Comparison of ENCODE assay signal across 33 cellular contexts in genomic region chr13:45713721-45714120, GRCh38. TPM values are rescaled to one million over a fixed set of nuclear protein-coding genes. Genes with fewer than 3 reads are reported as not detected.
"Had no signal": no experiment of that assay in that cellular context is flagged by ENCODE, and none has a peak within 500 bp of the region (broad histone marks: within the 10 kb centered on the region; RNA-seq: fewer than 3 reads in every experiment).

No MANE protein-coding gene starts in this region.

- H3K36me3 Mint-ChIP-seq: activated CD4-positive, alpha-beta memory T cell treated with anti-CD3 and anti-CD28 coated beads for 36 hours; activated naive CD4-positive, alpha-beta T cell treated with anti-CD3 and anti-CD28 coated beads, Interleukin-2, amount 50 U/mL, for 72 hours; brain had no signal

- H3K27ac Mint-ChIP-seq: activated CD4-positive, alpha-beta memory T cell treated with anti-CD3 and anti-CD28 coated beads for 36 hours; activated CD4-positive, alpha-beta T cell treated with anti-CD3 and anti-CD28 coated beads for 36 hours; activated naive CD4-positive, alpha-beta T cell treated with anti-CD3 and anti-CD28 coated beads for 36 hours; activated T-helper 1 cell treated with anti-CD3 and anti-CD28 coated beads, Interleukin-12 subunit alpha, Interleukin-12 subunit beta, Interleukin-2, Interleukin-4 antibody, amounts not matched to agents 30 ng/mL and 10 ng/mL and 1 ng/mL, durations not matched to agents 14 hours and 24 hours and 36 hours; brain; T-helper 1 cell treated with Interleukin-12 subunit alpha and Interleukin-12 subunit beta and Interleukin-4 antibody, amounts not matched to agents 30 μg/mL and 1 μg/mL, for 36 hours; T-helper 2 cell treated with Interferon-gamma antibody and Interleukin-4, amounts not matched to agents 5 μg/mL and 100 μg/mL, for 36 hours had no signal

- DNase-seq: activated CD4-positive, alpha-beta memory T cell treated with anti-CD3 and anti-CD28 coated beads for 36 hours; activated CD4-positive, alpha-beta T cell treated with anti-CD3 and anti-CD28 coated beads for 36 hours; activated CD4-positive, alpha-beta T cell treated with anti-CD3 and anti-CD28 coated beads, Interleukin-2, amount 50 U/mL, for 1 hour; activated CD8-positive, alpha-beta memory T cell treated with anti-CD3 and anti-CD28 coated beads, Interleukin-2, amount 50 U/mL, for 4 hours; activated gamma-delta T cell treated with Interleukin-2 at 50 U/mL for 16 hours; activated naive CD4-positive, alpha-beta T cell treated with anti-CD3 and anti-CD28 coated beads for 36 hours; activated T-cell treated with anti-CD3 and anti-CD28 coated beads for 4 hours; activated T-cell treated with anti-CD3 and anti-CD28 coated beads, Interleukin-2, amount 50 U/mL, for 4 hours; adrenal gland; caudate nucleus; Kasumi-1; KG1; MG63; NCI-H1048; NCI-H1105 treated with DMSO at 0.1 percent for 48 hours; NCI-H1436; NCI-H1694; NCI-H1930; NCI-H2081 treated with DMSO at 0.1 percent for 48 hours; NCI-H345; NCI-H524 treated with DMSO at 0.1 percent for 48 hours; SHP77; SJCRH30 had no signal

- H3K9me3 ChIP-seq: adrenal gland, MG63, SJCRH30 had no signal

- H3K4me1 ChIP-seq: adrenal gland, SJCRH30 had no signal

- H3K4me3 Mint-ChIP-seq: activated CD4-positive, alpha-beta memory T cell treated with anti-CD3 and anti-CD28 coated beads for 36 hours; activated CD4-positive, alpha-beta T cell treated with anti-CD3 and anti-CD28 coated beads for 36 hours; activated naive CD4-positive, alpha-beta T cell treated with anti-CD3 and anti-CD28 coated beads for 36 hours; activated T-cell treated with anti-CD3 and anti-CD28 coated beads, Interleukin-2, amount 50 U/mL, for 4 hours; activated T-helper 1 cell treated with anti-CD3 and anti-CD28 coated beads, Interleukin-12 subunit alpha, Interleukin-12 subunit beta, Interleukin-2, Interleukin-4 antibody, amounts not matched to agents 30 ng/mL and 10 ng/mL and 1 ng/mL, durations not matched to agents 14 hours and 24 hours and 36 hours; brain; T-helper 1 cell treated with Interleukin-12 subunit alpha and Interleukin-12 subunit beta and Interleukin-4 antibody, amounts not matched to agents 30 μg/mL and 1 μg/mL, for 36 hours; T-helper 2 cell treated with Interferon-gamma antibody and Interleukin-4, amounts not matched to agents 5 μg/mL and 100 μg/mL, for 36 hours had no signal

- H3K4me1 Mint-ChIP-seq: activated CD4-positive, alpha-beta T cell treated with anti-CD3 and anti-CD28 coated beads for 36 hours had no signal

- H3K27me3 ChIP-seq: adrenal gland, MG63, SJCRH30 had no signal

- H3K9me3 Mint-ChIP-seq: activated CD4-positive, alpha-beta memory T cell treated with anti-CD3 and anti-CD28 coated beads for 36 hours; activated naive CD4-positive, alpha-beta T cell treated with anti-CD3 and anti-CD28 coated beads for 36 hours; activated naive CD4-positive, alpha-beta T cell treated with anti-CD3 and anti-CD28 coated beads, Interleukin-2, amount 50 U/mL, for 72 hours; activated T-cell treated with anti-CD3 and anti-CD28 coated beads, Interleukin-2, amount 50 U/mL, for 4 hours; activated T-helper 1 cell treated with anti-CD3 and anti-CD28 coated beads, Interleukin-12 subunit alpha, Interleukin-12 subunit beta, Interleukin-2, Interleukin-4 antibody, amounts not matched to agents 30 ng/mL and 10 ng/mL and 1 ng/mL, durations not matched to agents 14 hours and 24 hours and 36 hours; T-helper 1 cell treated with Interleukin-12 subunit alpha and Interleukin-12 subunit beta and Interleukin-4 antibody, amounts not matched to agents 30 μg/mL and 1 μg/mL, for 36 hours; T-helper 2 cell treated with Interferon-gamma antibody and Interleukin-4, amounts not matched to agents 5 μg/mL and 100 μg/mL, for 36 hours had no signal

- H3K4me3 ChIP-seq: adrenal gland, MG63, SJCRH30, SK-N-MC had no signal

- H3K27ac ChIP-seq: adrenal gland, SJCRH30, SK-N-MC had no signal

- H3K27me3 Mint-ChIP-seq: activated CD4-positive, alpha-beta T cell treated with anti-CD3 and anti-CD28 coated beads for 36 hours had no signal

- ATAC-seq: activated CD4-positive, alpha-beta T cell treated with anti-CD3 and anti-CD28 coated beads for 36 hours; activated CD4-positive, CD25-positive, alpha-beta regulatory T cell treated with anti-CD3 and anti-CD28 coated beads, Interleukin-2, amount 50 U/mL, for 24 hours; activated naive CD4-positive, alpha-beta T cell treated with anti-CD3 and anti-CD28 coated beads, Interleukin-2, amount 50 U/mL, for 72 hours; activated T-cell treated with anti-CD3 and anti-CD28 coated beads, Interleukin-2, amount 50 U/mL, for 4 hours; Panc1 had no signal

- H3K36me3 ChIP-seq: adrenal gland, MG63, SJCRH30 had no signal

RNA-seq across cellular contexts. Expression of gene CBY2, which starts 11.6 kb away (rescaled TPM):
- total RNA-seq: activated CD4-positive, alpha-beta memory T cell treated with anti-CD3 and anti-CD28 coated beads for 36 hours; activated CD4-positive, alpha-beta T cell treated with anti-CD3 and anti-CD28 coated beads for 36 hours; activated naive CD4-positive, alpha-beta T cell treated with anti-CD3 and anti-CD28 coated beads for 36 hours; activated naive CD4-positive, alpha-beta T cell treated with anti-CD3 and anti-CD28 coated beads, Interleukin-2, amount 50 U/mL, for 72 hours; activated T-cell treated with anti-CD3 and anti-CD28 coated beads, Interleukin-2, amount 50 U/mL, for 4 hours; activated T-helper 1 cell treated with anti-CD3 and anti-CD28 coated beads, Interleukin-12 subunit alpha, Interleukin-12 subunit beta, Interleukin-2, Interleukin-4 antibody, amounts not matched to agents 30 ng/mL and 10 ng/mL and 1 ng/mL, durations not matched to agents 14 hours and 24 hours and 36 hours; adrenal gland; bronchial epithelial cell; RPMI7951; SJCRH30 had no signal
- polyA plus RNA-seq: adrenal gland had no signal
